In the genomic region with DNA sequence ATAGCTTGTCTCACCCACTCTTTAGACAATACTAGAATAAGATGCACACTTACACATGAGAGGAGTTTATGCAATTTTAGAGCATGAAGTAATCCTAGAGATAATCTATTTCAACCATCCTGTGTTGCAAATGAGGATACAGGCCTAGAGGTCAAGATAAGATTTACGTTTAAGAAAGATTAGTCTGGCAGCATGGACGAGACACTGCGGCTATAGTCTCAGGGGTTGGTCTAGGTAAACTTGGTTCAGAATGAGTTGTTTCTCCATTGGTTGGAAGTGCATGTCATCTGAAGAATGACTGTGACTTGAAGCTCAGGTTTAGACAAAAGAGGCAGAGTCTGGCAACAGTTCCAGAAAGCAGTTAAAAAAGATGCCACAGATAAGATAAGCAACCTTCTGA, we compare ENCODE assay signal across 15 cellular contexts.
DNase-seq lines count a peak whose midpoint lies in the region; ATAC-seq and TF ChIP-seq lines count a peak whose summit lies in the region.
"Had no signal": no experiment of that assay in that cellular context is flagged by ENCODE, and none has a peak within 500 bp of the region (broad histone marks: within the 10 kb centered on the region; RNA-seq: fewer than 3 reads in every experiment).

No MANE protein-coding gene starts in this region.

- H3K27ac ChIP-seq in hepatocyte: peak overlapping the region; percentile 26
- H3K27ac ChIP-seq in smooth muscle cell (ENCODE audit: low read depth): no peak overlapping the region
- no peak overlapping the region for H3K27ac ChIP-seq in heart left ventricle
- H3K27ac ChIP-seq: GM23248, HL-60 had no signal

- 15% methylated on average over 3 of the region's 3 CpGs for WGBS in hepatocyte (ENCODE audit: low lambda C conversion rate, missing lambda C conversion rate)
- 11% methylated on average over 3 of the region's 3 CpGs for WGBS in smooth muscle cell (ENCODE audit: low lambda C conversion rate)
- WGBS in heart left ventricle, 4 donors: 53 to 59% (median 58%) methylated on average over 3 of the region's 3 CpGs

- H3K27me3 ChIP-seq in hepatocyte (no peaks in the 10 kb centered on the region), smooth muscle cell (ENCODE audit: low read depth) (no peaks in the 10 kb centered on the region), heart left ventricle (no peaks in the 10 kb centered on the region)
- H3K27me3 ChIP-seq: BE2C had no signal

- no peak overlapping the region for H3K4me3 ChIP-seq in hepatocyte
- no peak overlapping the region for H3K4me3 ChIP-seq in smooth muscle cell
- no peak overlapping the region for H3K4me3 ChIP-seq in heart left ventricle
- H3K4me3 ChIP-seq: GM23248, HAP-1 had no signal

- H3K9ac ChIP-seq in smooth muscle cell (ENCODE audit: low read depth): no peak overlapping the region
- H3K9ac ChIP-seq: GM23248 had no signal

- no peaks in the 10 kb centered on the region for H4K20me1 ChIP-seq in hepatocyte (ENCODE audit: insufficient read depth, poor library complexity, severe bottlenecking)
- no peaks in the 10 kb centered on the region for H4K20me1 ChIP-seq in smooth muscle cell (ENCODE audit: low read depth)

- H3F3A ChIP-seq in smooth muscle cell (ENCODE audit: low read depth): peaks cover 2% of the 10 kb centered on the region

- H3K9me3 ChIP-seq in hepatocyte (ENCODE audit: low read depth) (no peaks in the 10 kb centered on the region), smooth muscle cell (replicated peaks; ENCODE audit: low read depth) (no peaks in the 10 kb centered on the region), heart left ventricle (peaks cover 0 to 1% (median 0%) of the 10 kb centered on the region in 12 donors)
- H3K9me3 ChIP-seq: BE2C, HAP-1 had no signal

- no peak for TF ChIP-seq POLR2A in heart left ventricle (IDR thresholded peaks at IDR 0.05)

- DNase-seq in M059J (ENCODE audit: low read depth): peak; percentile 11
- DNase-seq in NCI-H82 treated with DMSO at 0.1 percent for 48 hours (lab: John Stamatoyannopoulos, UW; ENCODE audit: unreplicated experiment): peak; percentile 89
- peak; percentile 35 for DNase-seq in hepatocyte (ENCODE audit: low spot score)
- DNase-seq in smooth muscle cell (lab: John Stamatoyannopoulos, UW; ENCODE audit: unreplicated experiment): no peak
- DNase-seq in heart left ventricle: no peak
- DNase-seq: BE2C; C1 segment of cervical spinal cord; CD4-positive, CD25-positive, alpha-beta regulatory T cell; CD8-positive, alpha-beta memory T cell; COR-L47; GM23248 had no signal

- H3K4me1 ChIP-seq in hepatocyte (ENCODE audit: insufficient read depth): no peaks in the 10 kb centered on the region
- no peaks in the 10 kb centered on the region for H3K4me1 ChIP-seq in smooth muscle cell (ENCODE audit: low read depth)
- no peaks in the 10 kb centered on the region for H3K4me1 ChIP-seq in heart left ventricle
- H3K4me1 ChIP-seq: HAP-1 had no signal

- H2AFZ ChIP-seq in hepatocyte: no peak overlapping the region
- no peak overlapping the region for H2AFZ ChIP-seq in smooth muscle cell (ENCODE audit: low read depth)
- H2AFZ ChIP-seq: GM23248 had no signal

- H3K9me2 ChIP-seq in hepatocyte (replicated peaks; ENCODE audit: insufficient read depth): no peaks in the 10 kb centered on the region

- H3K36me3 ChIP-seq in hepatocyte (replicated peaks; ENCODE audit: insufficient read depth, low read depth) (no peaks in the 10 kb centered on the region), smooth muscle cell (ENCODE audit: low read depth) (no peaks in the 10 kb centered on the region), heart left ventricle (no peaks in the 10 kb centered on the region)
- H3K36me3 ChIP-seq: BE2C, HAP-1 had no signal

- H3K4me2 ChIP-seq in hepatocyte: no peak overlapping the region
- peak overlapping the region; percentile 18 for H3K4me2 ChIP-seq in smooth muscle cell

- H3K79me2 ChIP-seq in hepatocyte (no peaks in the 10 kb centered on the region), smooth muscle cell (ENCODE audit: low read depth) (no peaks in the 10 kb centered on the region)

- intact Hi-C loops in heart left ventricle (cut with DNase I): no loop called here

- no peak for ATAC-seq in heart left ventricle
- ATAC-seq in GM19467 (IDR thresholded peaks at IDR 0.05; ENCODE audit: unreplicated experiment): no peak
- no peak for ATAC-seq in HG03521 (IDR thresholded peaks at IDR 0.05; ENCODE audit: unreplicated experiment)

- TF ChIP-seq CTCF in hepatocyte (IDR thresholded peaks at IDR 0.05; ENCODE audit: poor library complexity) (no peak), smooth muscle cell (IDR thresholded peaks at IDR 0.05; ENCODE audit: borderline replicate concordance, insufficient read depth, poor library complexity, severe bottlenecking) (no peak), heart left ventricle (IDR thresholded peaks at IDR 0.05) (no peak)

Comparison
In these comparisons a context has a peak if more than half of its experiments do, and no peak if none do; other contexts are left out.
1. DNase-seq: peak in M059J (single experiment), NCI-H82 treated with DMSO at 0.1 percent for 48 hours (single experiment) and hepatocyte (single experiment); none in smooth muscle cell (single experiment) and heart left ventricle (0 of 5).